1 cellular context compared by ENCODE assay signal in genomic region chr20:36836591-36837329, GRCh38.
TF ChIP-seq lines count a peak whose summit lies in the region.

No MANE protein-coding gene starts in this region.

TF ChIP-seq in HepG2, 621 proteins besides CTCF, POLR2A, EP300 and RAD21 (continued from another document and continues in another):
- no peak for TF ChIP-seq KIAA2018 (CRISPR knock-in tag; IDR thresholded peaks at IDR 0.05; ENCODE audit: borderline replicate concordance)
- TF ChIP-seq U2AF1 (optimal IDR thresholded peaks at IDR 0.05; ENCODE audit: low read depth, low read length), result no peak
- 0 out of 2 replicates have a peak, but pooled peaks have one; percentile 27 for TF ChIP-seq ZNF746 (CRISPR knock-in tag; IDR thresholded peaks at IDR 0.05)
- TF ChIP-seq ZNF44 (CRISPR knock-in tag; IDR thresholded peaks at IDR 0.05), result no peak
- TF ChIP-seq ZNF251 (CRISPR knock-in tag; IDR thresholded peaks at IDR 0.05), result no peak
- TF ChIP-seq MYPOP (CRISPR knock-in tag; IDR thresholded peaks at IDR 0.05), result no peak
- TF ChIP-seq ZNF775 (CRISPR knock-in tag; IDR thresholded peaks at IDR 0.05; ENCODE audit: borderline replicate concordance), result no peak
- TF ChIP-seq, protein P1, sequence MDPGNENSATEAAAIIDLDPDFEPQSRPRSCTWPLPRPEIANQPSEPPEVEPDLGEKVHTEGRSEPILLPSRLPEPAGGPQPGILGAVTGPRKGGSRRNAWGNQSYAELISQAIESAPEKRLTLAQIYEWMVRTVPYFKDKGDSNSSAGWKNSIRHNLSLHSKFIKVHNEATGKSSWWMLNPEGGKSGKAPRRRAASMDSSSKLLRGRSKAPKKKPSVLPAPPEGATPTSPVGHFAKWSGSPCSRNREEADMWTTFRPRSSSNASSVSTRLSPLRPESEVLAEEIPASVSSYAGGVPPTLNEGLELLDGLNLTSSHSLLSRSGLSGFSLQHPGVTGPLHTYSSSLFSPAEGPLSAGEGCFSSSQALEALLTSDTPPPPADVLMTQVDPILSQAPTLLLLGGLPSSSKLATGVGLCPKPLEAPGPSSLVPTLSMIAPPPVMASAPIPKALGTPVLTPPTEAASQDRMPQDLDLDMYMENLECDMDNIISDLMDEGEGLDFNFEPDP (CRISPR knock-in tag; conservative IDR thresholded peaks at IDR 0.05), result no peak
- no peak for TF ChIP-seq ZNF782 (CRISPR knock-in tag; IDR thresholded peaks at IDR 0.05; ENCODE audit: borderline replicate concordance)
- TF ChIP-seq CBX1 (IDR thresholded peaks at IDR 0.05; ENCODE audit: low read depth), result peak; percentile 42
- no peak for TF ChIP-seq HNRNPH1 (optimal IDR thresholded peaks at IDR 0.05; ENCODE audit: low read depth, low read length)
- peak; percentile 94; the same call in 1 of the 2 replicates for TF ChIP-seq FOXK1 (CRISPR knock-in tag; IDR thresholded peaks at IDR 0.05; ENCODE audit: borderline replicate concordance, low read depth)
- no peak for TF ChIP-seq SMARCC2 (IDR thresholded peaks at IDR 0.05)
- TF ChIP-seq ZNF12 (CRISPR knock-in tag; IDR thresholded peaks at IDR 0.05), result no peak
- no peak for TF ChIP-seq EZH2 (conservative IDR thresholded peaks at IDR 0.05; ENCODE audit: low read depth, low read length)
- TF ChIP-seq NPAS2 (CRISPR knock-in tag; IDR thresholded peaks at IDR 0.05; ENCODE audit: borderline replicate concordance), result no peak
- TF ChIP-seq MAFF (IDR thresholded peaks at IDR 0.05; ENCODE audit: low read depth, low read length), result no peak
- no peak for TF ChIP-seq ZBTB43 (CRISPR knock-in tag; conservative IDR thresholded peaks at IDR 0.05)
- TF ChIP-seq, protein P2, sequence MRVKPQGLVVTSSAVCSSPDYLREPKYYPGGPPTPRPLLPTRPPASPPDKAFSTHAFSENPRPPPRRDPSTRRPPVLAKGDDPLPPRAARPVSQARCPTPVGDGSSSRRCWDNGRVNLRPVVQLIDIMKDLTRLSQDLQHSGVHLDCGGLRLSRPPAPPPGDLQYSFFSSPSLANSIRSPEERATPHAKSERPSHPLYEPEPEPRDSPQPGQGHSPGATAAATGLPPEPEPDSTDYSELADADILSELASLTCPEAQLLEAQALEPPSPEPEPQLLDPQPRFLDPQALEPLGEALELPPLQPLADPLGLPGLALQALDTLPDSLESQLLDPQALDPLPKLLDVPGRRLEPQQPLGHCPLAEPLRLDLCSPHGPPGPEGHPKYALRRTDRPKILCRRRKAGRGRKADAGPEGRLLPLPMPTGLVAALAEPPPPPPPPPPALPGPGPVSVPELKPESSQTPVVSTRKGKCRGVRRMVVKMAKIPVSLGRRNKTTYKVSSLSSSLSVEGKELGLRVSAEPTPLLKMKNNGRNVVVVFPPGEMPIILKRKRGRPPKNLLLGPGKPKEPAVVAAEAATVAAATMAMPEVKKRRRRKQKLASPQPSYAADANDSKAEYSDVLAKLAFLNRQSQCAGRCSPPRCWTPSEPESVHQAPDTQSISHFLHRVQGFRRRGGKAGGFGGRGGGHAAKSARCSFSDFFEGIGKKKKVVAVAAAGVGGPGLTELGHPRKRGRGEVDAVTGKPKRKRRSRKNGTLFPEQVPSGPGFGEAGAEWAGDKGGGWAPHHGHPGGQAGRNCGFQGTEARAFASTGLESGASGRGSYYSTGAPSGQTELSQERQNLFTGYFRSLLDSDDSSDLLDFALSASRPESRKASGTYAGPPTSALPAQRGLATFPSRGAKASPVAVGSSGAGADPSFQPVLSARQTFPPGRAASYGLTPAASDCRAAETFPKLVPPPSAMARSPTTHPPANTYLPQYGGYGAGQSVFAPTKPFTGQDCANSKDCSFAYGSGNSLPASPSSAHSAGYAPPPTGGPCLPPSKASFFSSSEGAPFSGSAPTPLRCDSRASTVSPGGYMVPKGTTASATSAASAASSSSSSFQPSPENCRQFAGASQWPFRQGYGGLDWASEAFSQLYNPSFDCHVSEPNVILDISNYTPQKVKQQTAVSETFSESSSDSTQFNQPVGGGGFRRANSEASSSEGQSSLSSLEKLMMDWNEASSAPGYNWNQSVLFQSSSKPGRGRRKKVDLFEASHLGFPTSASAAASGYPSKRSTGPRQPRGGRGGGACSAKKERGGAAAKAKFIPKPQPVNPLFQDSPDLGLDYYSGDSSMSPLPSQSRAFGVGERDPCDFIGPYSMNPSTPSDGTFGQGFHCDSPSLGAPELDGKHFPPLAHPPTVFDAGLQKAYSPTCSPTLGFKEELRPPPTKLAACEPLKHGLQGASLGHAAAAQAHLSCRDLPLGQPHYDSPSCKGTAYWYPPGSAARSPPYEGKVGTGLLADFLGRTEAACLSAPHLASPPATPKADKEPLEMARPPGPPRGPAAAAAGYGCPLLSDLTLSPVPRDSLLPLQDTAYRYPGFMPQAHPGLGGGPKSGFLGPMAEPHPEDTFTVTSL (CRISPR knock-in tag; IDR thresholded peaks at IDR 0.05; ENCODE audit: borderline replicate concordance), result no peak
- TF ChIP-seq PAF1 (CRISPR knock-in tag; IDR thresholded peaks at IDR 0.05), result no peak
- TF ChIP-seq FOXA1 (IDR thresholded peaks at IDR 0.05), result no peak
- TF ChIP-seq FOXA1 (CRISPR knock-in tag; IDR thresholded peaks at IDR 0.05), result peak; percentile 94
- no peak for TF ChIP-seq ZFP36L2 (CRISPR knock-in tag; IDR thresholded peaks at IDR 0.05)
- no peak for TF ChIP-seq USF2 (IDR thresholded peaks at IDR 0.05; ENCODE audit: low read depth, low read length)
- TF ChIP-seq USF2 (CRISPR knock-in tag; IDR thresholded peaks at IDR 0.05; ENCODE audit: borderline replicate concordance), result no peak
- TF ChIP-seq ARNT (IDR thresholded peaks at IDR 0.05), result no peak
- TF ChIP-seq NR2F1 (CRISPR knock-in tag; IDR thresholded peaks at IDR 0.05), result no peak
- TF ChIP-seq ATRX (CRISPR knock-in tag; IDR thresholded peaks at IDR 0.05; ENCODE audit: borderline replicate concordance), result no peak
- TF ChIP-seq AGO2 (optimal IDR thresholded peaks at IDR 0.05; ENCODE audit: low read depth, low read length), result no peak
- TF ChIP-seq ZNF225 (CRISPR knock-in tag; IDR thresholded peaks at IDR 0.05), result no peak
- TF ChIP-seq, protein P3, sequence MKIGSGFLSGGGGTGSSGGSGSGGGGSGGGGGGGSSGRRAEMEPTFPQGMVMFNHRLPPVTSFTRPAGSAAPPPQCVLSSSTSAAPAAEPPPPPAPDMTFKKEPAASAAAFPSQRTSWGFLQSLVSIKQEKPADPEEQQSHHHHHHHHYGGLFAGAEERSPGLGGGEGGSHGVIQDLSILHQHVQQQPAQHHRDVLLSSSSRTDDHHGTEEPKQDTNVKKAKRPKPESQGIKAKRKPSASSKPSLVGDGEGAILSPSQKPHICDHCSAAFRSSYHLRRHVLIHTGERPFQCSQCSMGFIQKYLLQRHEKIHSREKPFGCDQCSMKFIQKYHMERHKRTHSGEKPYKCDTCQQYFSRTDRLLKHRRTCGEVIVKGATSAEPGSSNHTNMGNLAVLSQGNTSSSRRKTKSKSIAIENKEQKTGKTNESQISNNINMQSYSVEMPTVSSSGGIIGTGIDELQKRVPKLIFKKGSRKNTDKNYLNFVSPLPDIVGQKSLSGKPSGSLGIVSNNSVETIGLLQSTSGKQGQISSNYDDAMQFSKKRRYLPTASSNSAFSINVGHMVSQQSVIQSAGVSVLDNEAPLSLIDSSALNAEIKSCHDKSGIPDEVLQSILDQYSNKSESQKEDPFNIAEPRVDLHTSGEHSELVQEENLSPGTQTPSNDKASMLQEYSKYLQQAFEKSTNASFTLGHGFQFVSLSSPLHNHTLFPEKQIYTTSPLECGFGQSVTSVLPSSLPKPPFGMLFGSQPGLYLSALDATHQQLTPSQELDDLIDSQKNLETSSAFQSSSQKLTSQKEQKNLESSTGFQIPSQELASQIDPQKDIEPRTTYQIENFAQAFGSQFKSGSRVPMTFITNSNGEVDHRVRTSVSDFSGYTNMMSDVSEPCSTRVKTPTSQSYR (CRISPR knock-in tag; IDR thresholded peaks at IDR 0.05; ENCODE audit: borderline replicate concordance), result 0 out of 2 replicates have a peak, but pooled peaks have one; percentile 21
